Comparison of ENCODE assay signal across 1 cellular context in genomic region chr3:123723527-123724168, GRCh38.
TF ChIP-seq lines count a peak whose summit lies in the region.

No MANE protein-coding gene starts in this region.

TF ChIP-seq in HEK293, 187 proteins besides CTCF, POLR2A, EP300 and RAD21 (continued from another document):
- TF ChIP-seq PRDM2 (tag by site-specific recombination; IDR thresholded peaks at IDR 0.05; ENCODE audit: borderline replicate concordance) (no peak), ZNF664 (tag by site-specific recombination; IDR thresholded peaks at IDR 0.05) (no peak)
